7 cellular contexts compared by ENCODE assay signal in genomic region chr11:125902927-125903752, GRCh38.
DNase-seq lines count a peak whose midpoint lies in the region; ATAC-seq and TF ChIP-seq lines count a peak whose summit lies in the region.

Gene PUS3, minus strand, starts transcription at chr11:125903206. Its CDS starts 6,922 bp downstream, at chr11:125896284.

- peak; percentile 99 for ATAC-seq in GM18511 (IDR thresholded peaks at IDR 0.05; ENCODE audit: unreplicated experiment)
- peak; percentile 85 for ATAC-seq in HG03025 (IDR thresholded peaks at IDR 0.05; ENCODE audit: low FRiP score, unreplicated experiment)

- peak within 1 kb of the TSS; percentile 70 for H3K4me3 ChIP-seq in retinal pigment epithelial cell (ENCODE audit: low read length)

- DNase-seq in NCI-H2081 (lab: John Stamatoyannopoulos, UW) (peak; percentile 92 to 96), T1000 (lab: John Stamatoyannopoulos, UW) (peak; percentile 32), astrocyte of the hippocampus (ENCODE audit: low read depth, low spot score) (peak; percentile 93), hippocampal formation (lab: John Stamatoyannopoulos, UW) (peak; percentile 75 to 87), retinal pigment epithelial cell (ENCODE audit: low read depth) (peak; percentile 37)

- no peak for TF ChIP-seq CTCF in retinal pigment epithelial cell (conservative IDR thresholded peaks at IDR 0.05; ENCODE audit: low read depth, low read length)

Comparison
In these comparisons a context has a peak if more than half of its experiments do, and no peak if none do; other contexts are left out.
1. Peak in every context shown above with its lines: DNase-seq, ATAC-seq and H3K4me3 ChIP-seq.
2. DNase-seq: peak in every context shown above with its lines; median percentile 94 in NCI-H2081; 93 in astrocyte of the hippocampus; 81 in hippocampal formation; 37 in retinal pigment epithelial cell; 32 in T1000.